8 cellular contexts compared by ENCODE assay signal in genomic region chr6:3228046-3228671, GRCh38.
DNase-seq lines count a peak whose midpoint lies in the region; ATAC-seq and TF ChIP-seq lines count a peak whose summit lies in the region.

No MANE protein-coding gene starts in this region.

- peak overlapping the region; percentile 45 for H3K4me3 Mint-ChIP-seq in activated naive CD4-positive, alpha-beta T cell treated with anti-CD3 and anti-CD28 coated beads, Interleukin-2, amount 10 ng/mL, durations not matched to agents 7 days and 5 days
- peak overlapping the region; percentile 85 for H3K4me3 Mint-ChIP-seq in memory B cell

- peaks cover 3% of the 10 kb centered on the region for H3K36me3 Mint-ChIP-seq in activated naive CD4-positive, alpha-beta T cell treated with anti-CD3 and anti-CD28 coated beads, Interleukin-2, amount 10 ng/mL, durations not matched to agents 7 days and 5 days
- no peaks in the 10 kb centered on the region for H3K36me3 Mint-ChIP-seq in memory B cell

- no peaks in the 10 kb centered on the region for H3K9me3 Mint-ChIP-seq in activated naive CD4-positive, alpha-beta T cell treated with anti-CD3 and anti-CD28 coated beads, Interleukin-2, amount 10 ng/mL, durations not matched to agents 7 days and 5 days
- no peaks in the 10 kb centered on the region for H3K9me3 Mint-ChIP-seq in memory B cell

- peaks cover 87% of the 10 kb centered on the region for H3K27me3 Mint-ChIP-seq in activated naive CD4-positive, alpha-beta T cell treated with anti-CD3 and anti-CD28 coated beads, Interleukin-2, amount 10 ng/mL, durations not matched to agents 7 days and 5 days
- peaks cover 23% of the 10 kb centered on the region for H3K27me3 Mint-ChIP-seq in memory B cell

- H3K4me3 ChIP-seq in GM12875 (ENCODE audit: low read depth, low read length): peak overlapping the region; percentile 40

- peaks cover 46% of the 10 kb centered on the region for H3K4me1 Mint-ChIP-seq in activated naive CD4-positive, alpha-beta T cell treated with anti-CD3 and anti-CD28 coated beads, Interleukin-2, amount 10 ng/mL, durations not matched to agents 7 days and 5 days
- peaks cover 28% of the 10 kb centered on the region for H3K4me1 Mint-ChIP-seq in memory B cell

- peak; percentile 81 for DNase-seq in NCI-H2081 treated with DMSO at 0.1 percent for 48 hours (lab: John Stamatoyannopoulos, UW)
- no peak for DNase-seq in activated naive CD4-positive, alpha-beta T cell treated with anti-CD3 and anti-CD28 coated beads, Interleukin-2, amount 10 ng/mL, durations not matched to agents 7 days and 5 days
- DNase-seq in memory B cell (ENCODE audit: low spot score in 2 of 2): peak; percentile 34 to 51
- no peak for DNase-seq in kidney tubule cell (ENCODE audit: low spot score)

- CTCF ChIA-PET in activated naive CD4-positive, alpha-beta T cell treated with anti-CD3 and anti-CD28 coated beads, Interleukin-2, amount 10 ng/mL, durations not matched to agents 7 days and 5 days (lab: Charles Lee): no interaction called here

- peak; percentile 57 for ATAC-seq in memory B cell (ENCODE audit: low read depth)
- no peak for ATAC-seq in GM21381 (IDR thresholded peaks at IDR 0.05; ENCODE audit: unreplicated experiment)
- ATAC-seq in HG02759 (IDR thresholded peaks at IDR 0.05; ENCODE audit: unreplicated experiment): no peak
- ATAC-seq in GM21423 (IDR thresholded peaks at IDR 0.05; ENCODE audit: unreplicated experiment): no peak

- no peak overlapping the region for H3K27ac Mint-ChIP-seq in activated naive CD4-positive, alpha-beta T cell treated with anti-CD3 and anti-CD28 coated beads, Interleukin-2, amount 10 ng/mL, durations not matched to agents 7 days and 5 days
- H3K27ac Mint-ChIP-seq in memory B cell: peak overlapping the region; percentile 55

- 0 out of 2 replicates have a peak, but pooled peaks have one; percentile 1 for TF ChIP-seq CTCF in GM12875 (IDR thresholded peaks at IDR 0.05; ENCODE audit: borderline replicate concordance, insufficient read depth, low read depth, low read length)

Comparison
In these comparisons a context has a peak if more than half of its experiments do, and no peak if none do; other contexts are left out.
1. DNase-seq: peak in NCI-H2081 treated with DMSO at 0.1 percent for 48 hours (single experiment) and memory B cell (2 of 2); none in activated naive CD4-positive, alpha-beta T cell treated with anti-CD3 and anti-CD28 coated beads, Interleukin-2, amount 10 ng/mL, durations not matched to agents 7 days and 5 days (single experiment) and kidney tubule cell (single experiment).